ENCODE assay signal across 15 cellular contexts in genomic region chr18:45785015-45785597, GRCh38. TPM values are rescaled to one million over a fixed set of nuclear protein-coding genes. Genes with fewer than 3 reads are reported as not detected.
DNase-seq lines count a peak whose midpoint lies in the region; ATAC-seq lines count a peak whose summit lies in the region.
"Had no signal": no experiment of that assay in that cellular context is flagged by ENCODE, and none has a peak within 500 bp of the region (broad histone marks: within the 10 kb centered on the region; RNA-seq: fewer than 3 reads in every experiment).

No MANE protein-coding gene starts in this region.

- DNase-seq in activated naive CD8-positive, alpha-beta T cell treated with anti-CD3 and anti-CD28 coated beads, Interleukin-2, amount 10 ng/mL, durations not matched to agents 7 days and 5 days = no peak
- DNase-seq in activated naive CD8-positive, alpha-beta T cell treated with anti-CD3 and anti-CD28 coated beads, Interleukin-2, amount 50 U/mL, for 24 hours = no peak
- peak; percentile 42 for DNase-seq in HT1080 (ENCODE audit: low read depth)
- no peak for DNase-seq in central memory CD8-positive, alpha-beta T cell (ENCODE audit: low spot score in 2 of 2)
- DNase-seq in KG1 (lab: John Stamatoyannopoulos, UW) = no peak
- no peak for DNase-seq in cerebellar nuclear complex (lab: John Stamatoyannopoulos, UW)
- DNase-seq in epidermal melanocyte (ENCODE audit: insufficient read length, low spot score) = no peak
- DNase-seq: AML-193, erythroblast, GF-D8, MV-4-11, NCI-H524, sigmoid colon had no signal

- H3K4me1 ChIP-seq in skeletal muscle satellite cell (ENCODE audit: control insufficient read depth, insufficient read depth, low read length) = peaks cover 41% of the 10 kb centered on the region

- POLR2A ChIA-PET in activated naive CD8-positive, alpha-beta T cell treated with anti-CD3 and anti-CD28 coated beads, Interleukin-2, amount 10 ng/mL, durations not matched to agents 7 days and 5 days (lab: Charles Lee) = no interaction called here

- peaks cover 11% of the 10 kb centered on the region for H3K4me1 Mint-ChIP-seq in activated naive CD8-positive, alpha-beta T cell treated with anti-CD3 and anti-CD28 coated beads, Interleukin-2, amount 10 ng/mL, durations not matched to agents 7 days and 5 days
- H3K4me1 Mint-ChIP-seq in activated naive CD8-positive, alpha-beta T cell treated with anti-CD3 and anti-CD28 coated beads, Interleukin-2, amount 50 U/mL, for 24 hours = peaks cover 4% of the 10 kb centered on the region
- H3K4me1 Mint-ChIP-seq in central memory CD8-positive, alpha-beta T cell = peaks cover 10% of the 10 kb centered on the region

- H3K27ac Mint-ChIP-seq in activated naive CD8-positive, alpha-beta T cell treated with anti-CD3 and anti-CD28 coated beads, Interleukin-2, amount 10 ng/mL, durations not matched to agents 7 days and 5 days = peak overlapping the region; percentile 79
- no peak overlapping the region for H3K27ac Mint-ChIP-seq in activated naive CD8-positive, alpha-beta T cell treated with anti-CD3 and anti-CD28 coated beads, Interleukin-2, amount 50 U/mL, for 24 hours
- H3K27ac Mint-ChIP-seq in central memory CD8-positive, alpha-beta T cell (ENCODE audit: low read depth) = no peak overlapping the region
- H3K27ac Mint-ChIP-seq: type B pancreatic cell had no signal

- H3K36me3 Mint-ChIP-seq in activated naive CD8-positive, alpha-beta T cell treated with anti-CD3 and anti-CD28 coated beads, Interleukin-2, amount 10 ng/mL, durations not matched to agents 7 days and 5 days = no peaks in the 10 kb centered on the region
- H3K36me3 Mint-ChIP-seq in activated naive CD8-positive, alpha-beta T cell treated with anti-CD3 and anti-CD28 coated beads, Interleukin-2, amount 50 U/mL, for 24 hours (ENCODE audit: low read depth) = no peaks in the 10 kb centered on the region
- H3K36me3 Mint-ChIP-seq in central memory CD8-positive, alpha-beta T cell (ENCODE audit: insufficient read depth) = no peaks in the 10 kb centered on the region
- H3K36me3 Mint-ChIP-seq: type B pancreatic cell had no signal

- peaks cover 13% of the 10 kb centered on the region for H3K27me3 Mint-ChIP-seq in activated naive CD8-positive, alpha-beta T cell treated with anti-CD3 and anti-CD28 coated beads, Interleukin-2, amount 10 ng/mL, durations not matched to agents 7 days and 5 days
- H3K27me3 Mint-ChIP-seq in activated naive CD8-positive, alpha-beta T cell treated with anti-CD3 and anti-CD28 coated beads, Interleukin-2, amount 50 U/mL, for 24 hours = peaks cover 4% of the 10 kb centered on the region
- peaks cover 11% of the 10 kb centered on the region for H3K27me3 Mint-ChIP-seq in central memory CD8-positive, alpha-beta T cell
- H3K27me3 Mint-ChIP-seq: type B pancreatic cell had no signal

- H3K4me2 ChIP-seq in skeletal muscle satellite cell (ENCODE audit: low read length) = no peak overlapping the region

- H3K4me3 ChIP-seq in skeletal muscle satellite cell (ENCODE audit: low read length) = no peak overlapping the region
- H3K4me3 ChIP-seq: sigmoid colon had no signal

- H3K27me3 ChIP-seq in skeletal muscle satellite cell (ENCODE audit: control insufficient read depth, insufficient read depth, low read length) = no peaks in the 10 kb centered on the region
- H3K27me3 ChIP-seq: sigmoid colon had no signal

- H3K9me3 ChIP-seq in skeletal muscle satellite cell (replicated peaks; ENCODE audit: low read length) = no peaks in the 10 kb centered on the region
- H3K9me3 ChIP-seq: sigmoid colon had no signal

- peak overlapping the region; percentile 46 for H3K9ac ChIP-seq in skeletal muscle satellite cell (ENCODE audit: low read depth, low read length)

- ATAC-seq in activated naive CD8-positive, alpha-beta T cell treated with anti-CD3 and anti-CD28 coated beads, Interleukin-2, amount 10 ng/mL, durations not matched to agents 7 days and 5 days (ENCODE audit: low read depth) = peak; percentile 92
- no peak for ATAC-seq in activated naive CD8-positive, alpha-beta T cell treated with anti-CD3 and anti-CD28 coated beads, Interleukin-2, amount 50 U/mL, for 24 hours
- peak; percentile 83 for ATAC-seq in central memory CD8-positive, alpha-beta T cell (replicated peaks; ENCODE audit: extremely low read depth, poor library complexity, severe bottlenecking)

- no peaks in the 10 kb centered on the region for H3K9me3 Mint-ChIP-seq in activated naive CD8-positive, alpha-beta T cell treated with anti-CD3 and anti-CD28 coated beads, Interleukin-2, amount 10 ng/mL, durations not matched to agents 7 days and 5 days
- no peaks in the 10 kb centered on the region for H3K9me3 Mint-ChIP-seq in activated naive CD8-positive, alpha-beta T cell treated with anti-CD3 and anti-CD28 coated beads, Interleukin-2, amount 50 U/mL, for 24 hours
- no peaks in the 10 kb centered on the region for H3K9me3 Mint-ChIP-seq in central memory CD8-positive, alpha-beta T cell
- H3K9me3 Mint-ChIP-seq: type B pancreatic cell had no signal

- peak overlapping the region; percentile 40 for H3K4me3 Mint-ChIP-seq in activated naive CD8-positive, alpha-beta T cell treated with anti-CD3 and anti-CD28 coated beads, Interleukin-2, amount 10 ng/mL, durations not matched to agents 7 days and 5 days
- no peak overlapping the region for H3K4me3 Mint-ChIP-seq in activated naive CD8-positive, alpha-beta T cell treated with anti-CD3 and anti-CD28 coated beads, Interleukin-2, amount 50 U/mL, for 24 hours
- H3K4me3 Mint-ChIP-seq in central memory CD8-positive, alpha-beta T cell = no peak overlapping the region
- H3K4me3 Mint-ChIP-seq: type B pancreatic cell had no signal

- no peaks in the 10 kb centered on the region for H3K36me3 ChIP-seq in skeletal muscle satellite cell (ENCODE audit: insufficient read depth, low read length)
- H3K36me3 ChIP-seq: sigmoid colon had no signal

RNA-seq across cellular contexts. Expression of gene SIGLEC15, which starts 40.4 kb away (rescaled TPM):
- total RNA-seq in activated naive CD8-positive, alpha-beta T cell treated with anti-CD3 and anti-CD28 coated beads, Interleukin-2, amount 10 ng/mL, durations not matched to agents 7 days and 5 days = not detected
- total RNA-seq in HT1080 (2014; rRNA removed; shearing (Covaris generic)) = 7.5 and 9.1 TPM in 2 replicates
- polyA plus RNA-seq in HT1080 (2015; cell fraction: cytosol; rRNA removed) = 13.8 and 17.7 TPM in 2 replicates
- 12.7 and 15.3 TPM in 2 replicates for polyA plus RNA-seq in HT1080 (2015; cell fraction: nucleus; rRNA removed)
- total RNA-seq in skeletal muscle satellite cell (2012; rRNA removed) = 1.7 and 3.3 TPM in 2 replicates
